In the genomic region with DNA sequence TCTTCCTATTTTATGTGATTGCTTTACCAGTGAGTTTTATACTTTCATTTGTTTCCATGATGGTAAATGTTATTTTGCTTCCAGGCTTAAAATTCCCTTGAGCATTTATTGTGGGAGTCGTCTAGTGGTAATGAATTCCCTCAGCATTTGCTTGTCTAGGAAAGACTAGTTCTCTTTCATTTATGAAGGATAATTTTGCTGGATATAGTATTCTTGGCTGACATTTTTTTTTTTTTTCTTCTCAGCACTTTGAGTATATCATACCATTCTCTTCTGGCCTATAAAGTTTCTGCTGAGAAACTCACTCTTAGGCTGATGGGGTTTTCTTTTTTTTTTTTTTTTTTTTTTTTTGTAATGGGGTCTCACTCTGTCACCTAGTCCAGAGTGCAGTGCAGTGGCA, we compare ENCODE assay signal across 16 cellular contexts.
A peak's percentile ranks its signal among the peaks of the same experiment; 100 is the strongest.
DNase-seq lines count a peak whose midpoint lies in the region; TF ChIP-seq lines count a peak whose summit lies in the region.
"Had no signal": no experiment of that assay in that cellular context is flagged by ENCODE, and none has a peak within 500 bp of the region (broad histone marks: within the 10 kb centered on the region; RNA-seq: fewer than 3 reads in every experiment).

No MANE protein-coding gene starts in this region.

- POLR2A ChIA-PET in HEK293 (lab: Yijun Ruan, JAX): no interaction called here

- no peaks in the 10 kb centered on the region for H3K4me1 ChIP-seq in HEK293 (ENCODE audit: control insufficient read depth, insufficient read depth, low read length)
- H3K4me1 ChIP-seq: A549; BLaER1 treated with 17β-estradiol and CSF1 and Interleukin-3, amounts not matched to agents 10 nM and 100 nM; Caco-2 had no signal

- H3K4me3 ChIP-seq in HEK293 (ENCODE audit: low read depth, low read length): no peak overlapping the region
- H3K4me3 ChIP-seq: A549; BLaER1 treated with 17β-estradiol and CSF1 and Interleukin-3, amounts not matched to agents 10 nM and 100 nM had no signal

- no peak overlapping the region for H3K27ac ChIP-seq in HEK293 (ENCODE audit: extremely low read depth, low read depth, low read length)
- H3K27ac ChIP-seq: 22Rv1; A549; BLaER1 treated with 17β-estradiol and CSF1 and Interleukin-3, amounts not matched to agents 10 nM and 100 nM; C4-2B had no signal

- peaks cover 3 to 4% of the 10 kb centered on the region in 2 experiments; a peak in 2 of 3 replicates for H3K36me3 ChIP-seq in HEK293 (ENCODE audit: control insufficient read depth in 2 of 2, insufficient read depth in 1 of 2, low read length in 2 of 2)

- H3K9me3 ChIP-seq in HEK293 (ENCODE audit: control insufficient read depth, insufficient read depth, low read depth, low read length): no peaks in the 10 kb centered on the region

- no peak for TF ChIP-seq CTCF in HEK293 (tag by site-specific recombination; IDR thresholded peaks at IDR 0.05)

- DNase-seq in OCI-M1 (lab: John Stamatoyannopoulos, UW): peak; percentile 11
- DNase-seq in left kidney (ENCODE audit: low read depth, low spot score): peak; percentile 5
- no peak for DNase-seq in HPDE6-E6E7 (ENCODE audit: extremely low spot score)
- no peak for DNase-seq in stimulated activated CD4-positive, alpha-beta T cell treated with anti-CD3 and anti-CD28 coated beads, Interleukin-12 subunit alpha, Interleukin-12 subunit beta, amount 100 ng/mL, for 4 hours
- DNase-seq: AML-193; Caco-2; Calu3; CD4-positive, alpha-beta T cell; CD8-positive, alpha-beta T cell; DMS79 treated with DMSO at 0.1 percent for 48 hours; GF-D8 had no signal

- CTCF ChIA-PET in HEK293 (lab: Yijun Ruan, JAX): no interaction called here

TF ChIP-seq in HEK293, 187 proteins besides CTCF, POLR2A, EP300 and RAD21:
- peak; percentile 96 for TF ChIP-seq SETDB1 (IDR thresholded peaks at IDR 0.05; ENCODE audit: insufficient read length, low read length)
- TF ChIP-seq, protein P1, sequence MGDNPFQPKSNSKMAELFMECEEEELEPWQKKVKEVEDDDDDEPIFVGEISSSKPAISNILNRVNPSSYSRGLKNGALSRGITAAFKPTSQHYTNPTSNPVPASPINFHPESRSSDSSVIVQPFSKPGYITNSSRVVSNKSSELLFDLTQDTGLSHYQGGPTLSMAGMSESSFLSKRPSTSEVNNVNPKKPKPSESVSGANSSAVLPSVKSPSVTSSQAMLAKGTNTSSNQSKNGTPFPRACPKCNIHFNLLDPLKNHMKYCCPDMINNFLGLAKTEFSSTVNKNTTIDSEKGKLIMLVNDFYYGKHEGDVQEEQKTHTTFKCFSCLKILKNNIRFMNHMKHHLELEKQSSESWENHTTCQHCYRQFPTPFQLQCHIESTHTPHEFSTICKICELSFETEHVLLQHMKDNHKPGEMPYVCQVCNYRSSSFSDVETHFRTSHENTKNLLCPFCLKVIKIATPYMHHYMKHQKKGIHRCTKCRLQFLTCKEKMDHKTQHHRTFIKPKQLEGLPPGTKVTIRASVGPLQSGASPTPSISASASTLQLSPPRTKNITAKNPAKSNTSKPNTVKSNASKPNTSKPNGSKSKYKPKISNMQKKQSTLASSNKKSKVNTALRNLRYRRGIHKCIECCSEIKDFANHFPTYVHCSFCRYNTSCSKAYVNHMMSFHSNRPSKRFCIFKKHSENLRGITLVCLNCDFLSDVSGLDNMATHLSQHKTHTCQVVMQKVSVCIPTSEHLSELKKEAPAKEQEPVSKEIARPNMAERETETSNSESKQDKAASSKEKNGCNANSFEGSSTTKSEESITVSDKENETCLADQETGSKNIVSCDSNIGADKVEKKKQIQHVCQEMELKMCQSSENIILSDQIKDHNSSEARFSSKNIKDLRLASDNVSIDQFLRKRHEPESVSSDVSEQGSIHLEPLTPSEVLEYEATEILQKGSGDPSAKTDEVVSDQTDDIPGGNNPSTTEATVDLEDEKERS (tag by site-specific recombination; IDR thresholded peaks at IDR 0.05): no peak
- no peak for TF ChIP-seq ZNF785 (tag by site-specific recombination; IDR thresholded peaks at IDR 0.05)
- TF ChIP-seq, protein P2, sequence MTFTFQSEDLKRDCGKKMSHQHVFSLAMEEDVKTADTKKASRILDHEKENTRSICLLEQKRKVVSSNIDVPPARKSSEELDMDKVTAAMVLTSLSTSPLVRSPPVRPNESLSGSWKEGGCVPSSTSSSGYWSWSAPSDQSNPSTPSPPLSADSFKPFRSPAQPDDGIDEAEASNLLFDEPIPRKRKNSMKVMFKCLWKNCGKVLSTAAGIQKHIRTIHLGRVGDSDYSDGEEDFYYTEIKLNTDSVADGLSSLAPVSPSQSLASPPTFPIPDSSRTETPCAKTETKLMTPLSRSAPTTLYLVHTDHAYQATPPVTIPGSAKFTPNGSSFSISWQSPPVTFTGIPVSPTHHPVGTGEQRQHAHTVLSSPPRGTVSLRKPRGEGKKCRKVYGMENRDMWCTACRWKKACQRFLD (tag by site-specific recombination; IDR thresholded peaks at IDR 0.05): no peak

Comparison
In these comparisons a context has a peak if more than half of its experiments do, and no peak if none do; other contexts are left out.
1. DNase-seq: peak in OCI-M1 (single experiment) and left kidney (single experiment); none in HPDE6-E6E7 (single experiment) and stimulated activated CD4-positive, alpha-beta T cell treated with anti-CD3 and anti-CD28 coated beads, Interleukin-12 subunit alpha, Interleukin-12 subunit beta, amount 100 ng/mL, for 4 hours (single experiment).